ENCODE assay signal across 26 cellular contexts in the genomic region with DNA sequence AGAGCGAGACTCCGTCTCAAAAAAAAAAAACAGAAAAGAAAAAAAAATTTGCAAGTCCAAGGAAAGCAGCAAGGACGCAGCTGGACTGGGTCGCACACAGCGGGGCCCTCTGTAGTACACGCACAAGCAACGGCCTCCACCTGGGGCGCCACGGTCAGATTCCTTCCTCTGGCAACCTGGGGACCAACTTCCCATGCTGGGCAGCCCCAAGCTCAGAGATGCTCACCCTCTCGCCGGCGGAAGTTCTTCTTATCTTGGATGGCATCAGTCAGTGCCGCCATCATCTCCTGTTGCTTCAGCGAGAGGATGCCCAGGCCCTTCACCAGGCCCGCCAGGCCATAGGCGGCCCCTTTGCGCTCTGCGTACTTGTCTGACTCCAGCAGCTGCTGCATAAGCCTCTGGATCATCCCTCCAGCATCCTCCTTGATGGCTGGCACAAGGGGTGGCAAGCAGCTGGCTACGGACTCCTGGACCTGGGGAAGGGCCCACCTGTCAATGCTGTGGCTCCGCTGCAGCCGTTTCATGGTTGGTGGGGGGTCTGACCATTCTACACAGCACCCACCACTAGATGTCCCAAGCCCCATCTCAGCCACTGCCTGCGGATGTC.
"Had no signal": no experiment of that assay in that cellular context is flagged by ENCODE, and none has a peak within 500 bp of the region (broad histone marks: within the 10 kb centered on the region; RNA-seq: fewer than 3 reads in every experiment).

No MANE protein-coding gene starts in this region.

- ATAC-seq: Right ventricle myocardium inferior had no signal

- FAIRE-seq: HTR-8/SVneo had no signal

- H3K4me1 ChIP-seq: Peyer's patch, SJSA1 had no signal

- H3K27me3 ChIP-seq: MG63, Peyer's patch, SJSA1 had no signal

- DNase-seq: Karpas-422, KG1, MG63, NCI-H1092, NCI-H1105 treated with DMSO at 0.1 percent for 48 hours, NCI-H1417 treated with DMSO at 0.1 percent for 48 hours, NCI-H146, NCI-H1694 treated with DMSO at 0.1 percent for 48 hours, NCI-H1930, NCI-H2081, NCI-H2171, NCI-H226, NCI-H446, NCI-H510A, NCI-H524 treated with DMSO at 0.1 percent for 48 hours, NCI-H69, NCI-H774, OCI-M1, PC-9, Peyer's patch, SIG-M5 had no signal

- H3K4me3 ChIP-seq: MG63, PC-9, Peyer's patch, SJSA1, SK-N-MC had no signal

- H3K27ac ChIP-seq: HL-60, PC-9, Peyer's patch, SJSA1, SK-N-MC had no signal

- H3K4me2 ChIP-seq: PC-9 had no signal

- H3K9me3 ChIP-seq: MG63, Peyer's patch, SJSA1 had no signal

- H2AFZ ChIP-seq: PC-9 had no signal
